Comparison of ENCODE assay signal across 12 cellular contexts in the genomic region with DNA sequence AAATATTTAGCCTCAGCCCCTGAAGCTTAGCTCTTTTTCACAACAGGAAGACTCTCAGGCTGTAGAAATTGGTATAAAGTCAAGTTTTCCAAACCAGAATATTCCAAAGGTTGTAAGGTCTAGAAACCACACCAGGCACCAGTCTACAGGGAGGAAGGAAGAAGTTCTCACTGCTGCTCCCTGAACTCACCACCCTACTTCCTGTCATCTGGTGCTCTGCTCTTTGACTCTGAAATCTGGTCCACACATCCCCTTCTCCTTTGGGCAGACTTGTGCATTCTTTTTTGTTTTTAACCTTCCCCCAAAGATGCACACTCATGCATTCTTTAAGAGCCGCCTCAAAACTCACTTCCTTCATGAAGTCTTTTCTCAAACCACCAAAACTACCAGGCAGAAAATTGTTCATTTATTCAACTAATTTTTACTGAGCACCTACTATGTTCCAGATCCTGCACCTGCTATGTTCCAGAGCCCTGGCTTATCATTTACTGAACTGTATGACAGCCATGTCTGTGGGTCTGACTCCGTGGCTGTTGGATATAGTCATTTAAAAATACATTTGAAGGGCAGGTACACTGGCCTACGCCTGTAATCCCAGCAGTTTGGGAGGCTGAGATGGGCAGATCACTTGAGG. TPM values are rescaled to one million over a fixed set of nuclear protein-coding genes. Genes with fewer than 3 reads are reported as not detected.
A peak's percentile ranks its signal among the peaks of the same experiment; 100 is the strongest.
DNase-seq lines count a peak whose midpoint lies in the region; ATAC-seq and TF ChIP-seq lines count a peak whose summit lies in the region.
"Had no signal": no experiment of that assay in that cellular context is flagged by ENCODE, and none has a peak within 500 bp of the region (broad histone marks: within the 10 kb centered on the region; RNA-seq: fewer than 3 reads in every experiment).

No MANE protein-coding gene starts in this region.

- H3K4me2 ChIP-seq in SK-N-SH (no peak overlapping the region), Loucy (ENCODE audit: low read depth, low read length, poor library complexity, severe bottlenecking) (peak overlapping the region; percentile 57)

- no peaks in the 10 kb centered on the region for H3K9me3 Mint-ChIP-seq in activated CD8-positive, alpha-beta T cell treated with anti-CD3 and anti-CD28 coated beads, Interleukin-2, amount 10 ng/mL, durations not matched to agents 7 days and 5 days (ENCODE audit: insufficient read depth)
- peaks cover 0 to 3% (median 0%) of the 10 kb centered on the region in 7 donors for H3K9me3 Mint-ChIP-seq in naive B cell
- H3K9me3 Mint-ChIP-seq: brain had no signal

- TF ChIP-seq RAD21 in SK-N-SH (IDR thresholded peaks at IDR 0.05; ENCODE audit: low read length), result no peak

- no peaks in the 10 kb centered on the region for H3K4me1 ChIP-seq in SK-N-SH (ENCODE audit: control insufficient read depth in 1 of 2, insufficient read depth in 2 of 2, low read depth in 1 of 2, low read length in 1 of 2)
- H3K4me1 ChIP-seq in Loucy (ENCODE audit: insufficient read depth, low read length, poor library complexity, severe bottlenecking), result peaks cover 20% of the 10 kb centered on the region

- no peak overlapping the region for H3K4me3 ChIP-seq in SK-N-SH (ENCODE audit: low read depth in 2 of 2, low read length in 1 of 2)
- H3K4me3 ChIP-seq in Loucy (ENCODE audit: low read length, poor library complexity, severe bottlenecking), result peak overlapping the region; percentile 28
- H3K4me3 ChIP-seq: lung, MG63 had no signal

- no peaks in the 10 kb centered on the region for H3K27me3 Mint-ChIP-seq in activated CD8-positive, alpha-beta T cell treated with anti-CD3 and anti-CD28 coated beads, Interleukin-2, amount 10 ng/mL, durations not matched to agents 7 days and 5 days (ENCODE audit: low read depth)
- no peaks in the 10 kb centered on the region for H3K27me3 Mint-ChIP-seq in naive B cell

- ATAC-seq in SK-N-SH treated with all-trans-retinoic acid at 6 μM for 48 hours (no peak; the same call in 2 of the 3 replicates), naive B cell (ENCODE audit: low read depth in 2 of 2) (peak; percentile 58 to 71), GM21528 (IDR thresholded peaks at IDR 0.05; ENCODE audit: low FRiP score, unreplicated experiment) (no peak), HG03442 (IDR thresholded peaks at IDR 0.05; ENCODE audit: unreplicated experiment) (no peak)
- peak; percentile 64 for ATAC-seq in activated CD8-positive, alpha-beta T cell treated with anti-CD3 and anti-CD28 coated beads, Interleukin-2, amount 10 ng/mL, durations not matched to agents 7 days and 5 days

- H3K36me3 ChIP-seq in SK-N-SH (replicated peaks in 1 of 2; ENCODE audit: control insufficient read depth in 1 of 2, insufficient read depth in 2 of 2, low read length in 1 of 2), result no peaks in the 10 kb centered on the region
- no peaks in the 10 kb centered on the region for H3K36me3 ChIP-seq in Loucy (ENCODE audit: insufficient read depth, low read length)
- H3K36me3 ChIP-seq: MG63 had no signal

- no peak for TF ChIP-seq EP300 in SK-N-SH (IDR thresholded peaks at IDR 0.05; ENCODE audit: borderline replicate concordance in 1 of 2, low read depth in 1 of 2, low read length in 1 of 2)

- WGBS in SK-N-SH (ENCODE audit: low lambda C conversion rate), result 88% methylated on average over 3 of the region's 3 CpGs

- DNase-seq in SK-N-SH (no peak), naive B cell (no peak), middle frontal gyrus (ENCODE audit: extremely low spot score, low spot score) (no peak)
- DNase-seq in activated CD8-positive, alpha-beta T cell treated with anti-CD3 and anti-CD28 coated beads, Interleukin-2, amount 10 ng/mL, durations not matched to agents 7 days and 5 days, result no peak
- DNase-seq: MG63, small intestine had no signal

- H3K27ac Mint-ChIP-seq in activated CD8-positive, alpha-beta T cell treated with anti-CD3 and anti-CD28 coated beads, Interleukin-2, amount 10 ng/mL, durations not matched to agents 7 days and 5 days, result peak overlapping the region; percentile 76
- peak overlapping the region; percentile 67 to 95 (median 90) for H3K27ac Mint-ChIP-seq in naive B cell
- H3K27ac Mint-ChIP-seq: brain had no signal

- H3K4me3 Mint-ChIP-seq in activated CD8-positive, alpha-beta T cell treated with anti-CD3 and anti-CD28 coated beads, Interleukin-2, amount 10 ng/mL, durations not matched to agents 7 days and 5 days, result peak overlapping the region; percentile 9
- H3K4me3 Mint-ChIP-seq in naive B cell, result peak overlapping the region in 4 of 8 donors; percentile 5 to 62 (median 42)
- H3K4me3 Mint-ChIP-seq: brain had no signal

- no peaks in the 10 kb centered on the region for H3K79me2 ChIP-seq in SK-N-SH (ENCODE audit: insufficient read depth)
- no peaks in the 10 kb centered on the region for H3K79me2 ChIP-seq in Loucy (ENCODE audit: insufficient read depth, low read length)

- POLR2A ChIA-PET in SK-N-SH (lab: Yijun Ruan, JAX), result no interaction called here
- POLR2A ChIA-PET in activated CD8-positive, alpha-beta T cell treated with anti-CD3 and anti-CD28 coated beads, Interleukin-2, amount 10 ng/mL, durations not matched to agents 7 days and 5 days (lab: Charles Lee), result interaction anchor here (1.2 kb wide), 1 partner anchor 30 kb away, joined by 3 read pairs; the partner anchor contains the start of gene EPS15

- H2AFZ ChIP-seq in SK-N-SH (ENCODE audit: low read depth) (peak overlapping the region; percentile 75), Loucy (ENCODE audit: low read length) (peak overlapping the region; percentile 63)

- H3K9me2 ChIP-seq in SK-N-SH (no peaks in the 10 kb centered on the region), Loucy (replicated peaks; ENCODE audit: low read depth, low read length) (no peaks in the 10 kb centered on the region)

- CTCF ChIA-PET in SK-N-SH (lab: Yijun Ruan, JAX), result no interaction called here
- CTCF ChIA-PET in activated CD8-positive, alpha-beta T cell treated with anti-CD3 and anti-CD28 coated beads, Interleukin-2, amount 10 ng/mL, durations not matched to agents 7 days and 5 days (lab: Charles Lee), result no interaction called here

- no peaks in the 10 kb centered on the region for H4K20me1 ChIP-seq in SK-N-SH (ENCODE audit: insufficient read depth)
- no peaks in the 10 kb centered on the region for H4K20me1 ChIP-seq in Loucy (ENCODE audit: insufficient read depth, low read length, poor library complexity, severe bottlenecking)

- H3K27ac ChIP-seq in SK-N-SH (ENCODE audit: low read depth in 2 of 2, low read length in 1 of 2), result no peak overlapping the region

- H3K27me3 ChIP-seq in SK-N-SH (ENCODE audit: insufficient read depth) (no peaks in the 10 kb centered on the region), Loucy (ENCODE audit: insufficient read depth, low read length, poor library complexity, severe bottlenecking) (no peaks in the 10 kb centered on the region)
- H3K27me3 ChIP-seq: MG63 had no signal

- peaks cover 21% of the 10 kb centered on the region for H3K4me1 Mint-ChIP-seq in activated CD8-positive, alpha-beta T cell treated with anti-CD3 and anti-CD28 coated beads, Interleukin-2, amount 10 ng/mL, durations not matched to agents 7 days and 5 days (ENCODE audit: low read depth)
- peaks cover 22 to 34% (median 30%) of the 10 kb centered on the region in 3 donors for H3K4me1 Mint-ChIP-seq in naive B cell
- H3K4me1 Mint-ChIP-seq: brain had no signal

- H3K9ac ChIP-seq in SK-N-SH (no peak overlapping the region), Loucy (ENCODE audit: low read depth, low read length, poor library complexity, severe bottlenecking) (peak overlapping the region; percentile 13)

- TF ChIP-seq CTCF in SK-N-SH (IDR thresholded peaks at IDR 0.05) (no peak), Loucy (conservative IDR thresholded peaks at IDR 0.05; ENCODE audit: low read length) (no peak)

- H3F3A ChIP-seq in SK-N-SH (replicated peaks; ENCODE audit: insufficient read depth) (peaks cover under 1% of the 10 kb centered on the region), Loucy (ENCODE audit: low read depth) (peaks cover 7% of the 10 kb centered on the region; the same call in 1 of the 2 replicates)

- H3K9me3 ChIP-seq in SK-N-SH, result no peaks in the 10 kb centered on the region
- H3K9me3 ChIP-seq in Loucy (ENCODE audit: insufficient read depth, low read depth, low read length), result no peaks in the 10 kb centered on the region
- H3K9me3 ChIP-seq: MG63 had no signal

- H3K36me3 Mint-ChIP-seq in activated CD8-positive, alpha-beta T cell treated with anti-CD3 and anti-CD28 coated beads, Interleukin-2, amount 10 ng/mL, durations not matched to agents 7 days and 5 days (ENCODE audit: low read depth), result peaks cover 2% of the 10 kb centered on the region
- no peaks in the 10 kb centered on the region for H3K36me3 Mint-ChIP-seq in naive B cell
- H3K36me3 Mint-ChIP-seq: brain had no signal

TF ChIP-seq in SK-N-SH, 30 proteins besides CTCF, POLR2A, EP300 and RAD21:
- TF ChIP-seq GABPA (IDR thresholded peaks at IDR 0.05; ENCODE audit: low read depth), result peak; percentile 24; the same call in 1 of the 2 replicates
- TF ChIP-seq FOXM1 (IDR thresholded peaks at IDR 0.05; ENCODE audit: low read depth), result no peak

TF ChIP-seq in SK-N-SH treated with all-trans-retinoic acid at 6 μM for 48 hours, 23 proteins besides CTCF, POLR2A, EP300 and RAD21:
- TF ChIP-seq, protein P1, sequence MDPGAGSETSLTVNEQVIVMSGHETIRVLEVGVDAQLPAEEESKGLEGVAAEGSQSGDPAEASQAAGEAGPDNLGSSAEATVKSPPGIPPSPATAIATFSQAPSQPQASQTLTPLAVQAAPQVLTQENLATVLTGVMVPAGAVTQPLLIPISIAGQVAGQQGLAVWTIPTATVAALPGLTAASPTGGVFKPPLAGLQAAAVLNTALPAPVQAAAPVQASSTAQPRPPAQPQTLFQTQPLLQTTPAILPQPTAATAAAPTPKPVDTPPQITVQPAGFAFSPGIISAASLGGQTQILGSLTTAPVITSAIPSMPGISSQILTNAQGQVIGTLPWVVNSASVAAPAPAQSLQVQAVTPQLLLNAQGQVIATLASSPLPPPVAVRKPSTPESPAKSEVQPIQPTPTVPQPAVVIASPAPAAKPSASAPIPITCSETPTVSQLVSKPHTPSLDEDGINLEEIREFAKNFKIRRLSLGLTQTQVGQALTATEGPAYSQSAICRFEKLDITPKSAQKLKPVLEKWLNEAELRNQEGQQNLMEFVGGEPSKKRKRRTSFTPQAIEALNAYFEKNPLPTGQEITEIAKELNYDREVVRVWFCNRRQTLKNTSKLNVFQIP (CRISPR knock-in tag; IDR thresholded peaks at IDR 0.05; ENCODE audit: borderline replicate concordance, low read depth), result no peak
- no peak for TF ChIP-seq ZNF70 (CRISPR knock-in tag; IDR thresholded peaks at IDR 0.05)
- no peak for TF ChIP-seq ESRRG (CRISPR knock-in tag; IDR thresholded peaks at IDR 0.05)
- no peak for TF ChIP-seq PPARA (CRISPR knock-in tag; IDR thresholded peaks at IDR 0.05; ENCODE audit: borderline replicate concordance)
- TF ChIP-seq ZNF8 (CRISPR knock-in tag; IDR thresholded peaks at IDR 0.05), result no peak
- no peak for TF ChIP-seq GLIS3 (CRISPR knock-in tag; IDR thresholded peaks at IDR 0.05)
- no peak for TF ChIP-seq TCF4 (CRISPR knock-in tag; IDR thresholded peaks at IDR 0.05; ENCODE audit: borderline replicate concordance)
TF ChIP-seq in SK-N-SH treated with all-trans-retinoic acid at 6 μM for 48 hours: peak in this region for 0.

RNA-seq across cellular contexts. Expression of gene EPS15, which starts 30.0 kb away (rescaled TPM):
- polyA plus RNA-seq in SK-N-SH (2012; rRNA removed) (17.0 and 23.1 TPM in 2 replicates), naive B cell (ENCODE audit: low read depth in 6 of 6) (10 to 100 TPM; 40.6 to 76.5 (median 67.9) TPM)
- 25.7 and 29.7 TPM in 2 replicates for polyA plus RNA-seq in SK-N-SH (2012; cell fraction: cytosol; rRNA removed)
- 14.2 and 41.4 TPM in 2 replicates for polyA plus RNA-seq in SK-N-SH (2012; cell fraction: nucleus; rRNA removed)
- total RNA-seq in activated CD8-positive, alpha-beta T cell treated with anti-CD3 and anti-CD28 coated beads, Interleukin-2, amount 10 ng/mL, durations not matched to agents 7 days and 5 days, result 10 to 100 TPM; 57.2 to 58.4 TPM

Comparison
In these comparisons a context has a peak if more than half of its experiments do, and no peak if none do; other contexts are left out.
1. ATAC-seq: peak in activated CD8-positive, alpha-beta T cell treated with anti-CD3 and anti-CD28 coated beads, Interleukin-2, amount 10 ng/mL, durations not matched to agents 7 days and 5 days (single experiment) and naive B cell (2 of 2); none in SK-N-SH treated with all-trans-retinoic acid at 6 μM for 48 hours (single experiment), GM21528 (single experiment) and HG03442 (single experiment).